ENCODE assay signal across 1 cellular context in the genomic region with DNA sequence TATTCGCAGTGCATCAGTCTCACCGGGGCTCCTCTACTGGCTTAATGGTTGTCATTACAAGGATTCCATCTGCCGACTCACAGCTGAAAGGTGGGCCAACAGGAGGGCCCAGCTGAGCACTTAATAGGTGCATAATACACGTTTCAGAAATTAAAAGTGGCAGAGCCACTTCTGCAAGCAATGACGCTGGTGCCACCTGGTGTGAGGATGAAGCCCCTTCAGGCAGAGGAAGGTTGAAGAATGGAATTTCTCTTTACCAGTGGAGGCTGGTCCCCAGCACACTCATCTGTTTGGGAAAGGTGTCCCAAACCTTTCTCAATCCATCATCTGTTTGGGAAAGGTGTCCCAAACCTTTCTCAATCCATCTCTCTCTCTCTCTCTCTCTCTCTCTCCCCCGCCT.
TF ChIP-seq lines count a peak whose summit lies in the region.

No MANE protein-coding gene starts in this region.

TF ChIP-seq in GM12878, 131 proteins besides CTCF, POLR2A, EP300 and RAD21:
- TF ChIP-seq, protein P1, sequence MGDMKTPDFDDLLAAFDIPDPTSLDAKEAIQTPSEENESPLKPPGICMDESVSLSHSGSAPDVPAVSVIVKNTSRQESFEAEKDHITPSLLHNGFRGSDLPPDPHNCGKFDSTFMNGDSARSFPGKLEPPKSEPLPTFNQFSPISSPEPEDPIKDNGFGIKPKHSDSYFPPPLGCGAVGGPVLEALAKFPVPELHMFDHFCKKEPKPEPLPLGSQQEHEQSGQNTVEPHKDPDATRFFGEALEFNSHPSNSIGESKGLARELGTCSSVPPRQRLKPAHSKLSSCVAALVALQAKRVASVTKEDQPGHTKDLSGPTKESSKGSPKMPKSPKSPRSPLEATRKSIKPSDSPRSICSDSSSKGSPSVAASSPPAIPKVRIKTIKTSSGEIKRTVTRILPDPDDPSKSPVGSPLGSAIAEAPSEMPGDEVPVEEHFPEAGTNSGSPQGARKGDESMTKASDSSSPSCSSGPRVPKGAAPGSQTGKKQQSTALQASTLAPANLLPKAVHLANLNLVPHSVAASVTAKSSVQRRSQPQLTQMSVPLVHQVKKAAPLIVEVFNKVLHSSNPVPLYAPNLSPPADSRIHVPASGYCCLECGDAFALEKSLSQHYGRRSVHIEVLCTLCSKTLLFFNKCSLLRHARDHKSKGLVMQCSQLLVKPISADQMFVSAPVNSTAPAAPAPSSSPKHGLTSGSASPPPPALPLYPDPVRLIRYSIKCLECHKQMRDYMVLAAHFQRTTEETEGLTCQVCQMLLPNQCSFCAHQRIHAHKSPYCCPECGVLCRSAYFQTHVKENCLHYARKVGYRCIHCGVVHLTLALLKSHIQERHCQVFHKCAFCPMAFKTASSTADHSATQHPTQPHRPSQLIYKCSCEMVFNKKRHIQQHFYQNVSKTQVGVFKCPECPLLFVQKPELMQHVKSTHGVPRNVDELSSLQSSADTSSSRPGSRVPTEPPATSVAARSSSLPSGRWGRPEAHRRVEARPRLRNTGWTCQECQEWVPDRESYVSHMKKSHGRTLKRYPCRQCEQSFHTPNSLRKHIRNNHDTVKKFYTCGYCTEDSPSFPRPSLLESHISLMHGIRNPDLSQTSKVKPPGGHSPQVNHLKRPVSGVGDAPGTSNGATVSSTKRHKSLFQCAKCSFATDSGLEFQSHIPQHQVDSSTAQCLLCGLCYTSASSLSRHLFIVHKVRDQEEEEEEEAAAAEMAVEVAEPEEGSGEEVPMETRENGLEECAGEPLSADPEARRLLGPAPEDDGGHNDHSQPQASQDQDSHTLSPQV (IDR thresholded peaks at IDR 0.05) = no peak
- TF ChIP-seq SMC3 (IDR thresholded peaks at IDR 0.05; ENCODE audit: borderline replicate concordance, low read length) = peak; percentile 20; the same call in 1 of the 2 replicates
TF ChIP-seq in GM12878: peak in this region for 1.
